Comparison of ENCODE assay signal across 23 cellular contexts in the genomic region with DNA sequence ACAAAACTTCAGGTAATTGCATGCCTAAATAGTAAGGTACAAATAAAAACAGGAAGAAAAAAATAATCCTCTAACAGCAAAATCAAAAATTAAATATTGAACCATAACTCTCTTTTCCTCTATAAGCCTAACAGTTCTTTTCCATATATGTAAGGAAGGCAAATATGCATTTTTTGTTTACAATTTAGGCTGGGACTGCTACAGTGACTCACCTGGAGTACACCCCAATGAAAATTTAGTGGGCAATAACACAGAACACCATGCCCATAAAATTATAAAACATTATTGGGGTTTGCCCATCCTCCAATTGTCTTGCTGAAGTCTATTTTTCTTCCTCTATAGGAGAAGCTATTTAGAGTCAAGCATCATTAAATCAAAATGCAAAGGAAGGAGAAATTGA.
DNase-seq lines count a peak whose midpoint lies in the region; ATAC-seq and TF ChIP-seq lines count a peak whose summit lies in the region.
"Had no signal": no experiment of that assay in that cellular context is flagged by ENCODE, and none has a peak within 500 bp of the region (broad histone marks: within the 10 kb centered on the region; RNA-seq: fewer than 3 reads in every experiment).

No MANE protein-coding gene starts in this region.

- H3K9me1 ChIP-seq in IMR-90 (ENCODE audit: insufficient read depth, low read length) = 0 out of 2 replicates have a peak, but pooled peaks cover 4% of the 10 kb centered on the region

- no peak overlapping the region for H3K27ac ChIP-seq in IMR-90 (ENCODE audit: insufficient read depth, low read length)
- peak overlapping the region; percentile 43 for H3K27ac ChIP-seq in suprapubic skin
- H3K27ac ChIP-seq: GM23248, RWPE1 had no signal

- BruUV-seq in IMR-90 (replicated peaks; lab: Mats Ljungman, UMichigan) = no TSS peak

- H2BK120ac ChIP-seq in IMR-90 (ENCODE audit: low read depth, low read length) = peak overlapping the region; percentile 4; the same call in 1 of the 2 replicates

- no peaks in the 10 kb centered on the region for H3K9me3 ChIP-seq in IMR-90 (ENCODE audit: control insufficient read depth, insufficient read depth, low read length)
- no peaks in the 10 kb centered on the region for H3K9me3 ChIP-seq in mucosa of descending colon
- H3K9me3 ChIP-seq in suprapubic skin = no peaks in the 10 kb centered on the region

- peak overlapping the region; percentile 90; the same call in 1 of the 3 replicates for H2BK15ac ChIP-seq in IMR-90 (ENCODE audit: low read depth, low read length)

- TF ChIP-seq RAD21 in IMR-90 (IDR thresholded peaks at IDR 0.05; ENCODE audit: low read length) = no peak

- H4K5ac ChIP-seq in IMR-90 (ENCODE audit: low read depth, low read length) = no peak overlapping the region

- no peak overlapping the region for H3K4me2 ChIP-seq in IMR-90 (ENCODE audit: low read depth, low read length)

- no peak for TF ChIP-seq POLR2A in IMR-90 (IDR thresholded peaks at IDR 0.05; ENCODE audit: low read depth, low read length)
- no peak for TF ChIP-seq POLR2A in suprapubic skin (IDR thresholded peaks at IDR 0.05)

- H3K27me3 Mint-ChIP-seq in chondrocyte (ENCODE audit: low read depth) = no peaks in the 10 kb centered on the region
- H3K27me3 Mint-ChIP-seq: CD4-positive, alpha-beta memory T cell had no signal

- peaks cover 46% of the 10 kb centered on the region for H3K4me1 Mint-ChIP-seq in chondrocyte (ENCODE audit: low read depth)
- H3K4me1 Mint-ChIP-seq: CD4-positive, alpha-beta memory T cell had no signal

- in situ Hi-C loops in IMR-90 (cut with MboI; ENCODE audit: low sequenced_read_pairs) = loop anchor here (25.0 kb wide), 3 partner anchors 524 to 1524 kb away; a partner anchor contains a TSS

- H4K20me1 ChIP-seq in IMR-90 (ENCODE audit: insufficient read depth, low read length) = no peaks in the 10 kb centered on the region

- H3K4ac ChIP-seq in IMR-90 (ENCODE audit: low read depth, low read length) = no peak overlapping the region

- intact Hi-C loops in IMR-90 (cut with micrococcal nuclease) (no loop called here), mucosa of descending colon (cut with DNase I, micrococcal nuclease) (no loop called here)

- no peaks in the 10 kb centered on the region for H3K27me3 ChIP-seq in IMR-90 (ENCODE audit: control insufficient read depth, insufficient read depth, low read length)
- H3K27me3 ChIP-seq in suprapubic skin = no peaks in the 10 kb centered on the region

- TF ChIP-seq EP300 in suprapubic skin (IDR thresholded peaks at IDR 0.05) = no peak

- no peak overlapping the region for H2BK20ac ChIP-seq in IMR-90 (ENCODE audit: low read depth, low read length)

- H3K36me3 ChIP-seq in IMR-90 (ENCODE audit: control insufficient read depth, insufficient read depth, low read length) = no peaks in the 10 kb centered on the region
- no peaks in the 10 kb centered on the region for H3K36me3 ChIP-seq in mucosa of descending colon (ENCODE audit: low read depth)
- H3K36me3 ChIP-seq in suprapubic skin = no peaks in the 10 kb centered on the region

- H3K9ac ChIP-seq in IMR-90 (ENCODE audit: low read depth, low read length) = no peak overlapping the region
- H3K9ac ChIP-seq: GM23248 had no signal

- H3K27ac Mint-ChIP-seq in chondrocyte (ENCODE audit: unreplicated experiment) = peak overlapping the region; percentile 25
- H3K27ac Mint-ChIP-seq: CD4-positive, alpha-beta memory T cell had no signal

- ATAC-seq in IMR-90 (ENCODE audit: low read depth) = no peak
- peak; percentile 58 for ATAC-seq in mucosa of descending colon
- no peak for ATAC-seq in GM21528 (IDR thresholded peaks at IDR 0.05; ENCODE audit: low FRiP score, unreplicated experiment)
- ATAC-seq: Panc1 had no signal

- no peaks in the 10 kb centered on the region for H3K9me3 Mint-ChIP-seq in chondrocyte (ENCODE audit: low read depth)

- H3K4me3 ChIP-seq in IMR-90 (ENCODE audit: insufficient read depth, low read depth, low read length) = no peak overlapping the region
- no peak overlapping the region for H3K4me3 ChIP-seq in mucosa of descending colon
- no peak overlapping the region for H3K4me3 ChIP-seq in suprapubic skin
- H3K4me3 ChIP-seq: GM23248 had no signal

- no peak overlapping the region for H2AK9ac ChIP-seq in IMR-90 (replicated peaks; ENCODE audit: low read depth, low read length, poor library complexity)

- no peak overlapping the region for H2AK5ac ChIP-seq in IMR-90 (ENCODE audit: low read depth, low read length)

- CTCF ChIA-PET in IMR-90 (lab: Yijun Ruan, JAX) = no interaction called here

- peaks cover 0 to 3% of the 10 kb centered on the region in 2 experiments; a peak in 1 of 4 replicates for H3K79me1 ChIP-seq in IMR-90 (ENCODE audit: low read depth in 1 of 2, low read length in 2 of 2)

- H4K91ac ChIP-seq in IMR-90 (ENCODE audit: insufficient read depth, low read depth, low read length) = no peak overlapping the region; the same call in 1 of the 2 replicates

- H2BK5ac ChIP-seq in IMR-90 (ENCODE audit: low read depth, low read length, poor library complexity, severe bottlenecking) = no peak overlapping the region

- 0 out of 4 replicates have a peak overlapping the region, but pooled peaks of 1 of the 2 experiments have one; percentile 26 for H4K8ac ChIP-seq in IMR-90 (ENCODE audit: low read depth in 2 of 2, low read length in 2 of 2)

- H3K4me1 ChIP-seq in IMR-90 (ENCODE audit: control insufficient read depth, insufficient read depth, low read length) = peaks cover 10% of the 10 kb centered on the region
- peaks cover 20% of the 10 kb centered on the region for H3K4me1 ChIP-seq in mucosa of descending colon (ENCODE audit: low read depth)
- peaks cover 52% of the 10 kb centered on the region for H3K4me1 ChIP-seq in suprapubic skin

- no peak overlapping the region for H3K56ac ChIP-seq in IMR-90 (ENCODE audit: extremely low read depth, insufficient read depth, low read length)

- TF ChIP-seq CTCF in IMR-90 (conservative IDR thresholded peaks at IDR 0.05; ENCODE audit: low read depth, low read length) (no peak), chondrocyte (IDR thresholded peaks at IDR 0.05) (no peak), mucosa of descending colon (IDR thresholded peaks at IDR 0.05) (no peak), suprapubic skin (IDR thresholded peaks at IDR 0.05) (no peak)

- H3K14ac ChIP-seq in IMR-90 (replicated peaks; ENCODE audit: low read depth, low read length) = no peak overlapping the region; the same call in 1 of the 2 replicates

- H2AFZ ChIP-seq in IMR-90 (replicated peaks; ENCODE audit: low read length, poor library complexity) = no peak overlapping the region
- H2AFZ ChIP-seq: GM23248 had no signal

- H3K18ac ChIP-seq in IMR-90 (ENCODE audit: low read depth, low read length) = peak overlapping the region; percentile 50; the same call in 1 of the 2 replicates

- H3K4me3 Mint-ChIP-seq in chondrocyte (ENCODE audit: unreplicated experiment) = no peak overlapping the region
- H3K4me3 Mint-ChIP-seq: CD4-positive, alpha-beta memory T cell had no signal

- no peaks in the 10 kb centered on the region for H3K36me3 Mint-ChIP-seq in chondrocyte (ENCODE audit: low read depth)
- H3K36me3 Mint-ChIP-seq: CD4-positive, alpha-beta memory T cell had no signal

- DNase-seq in IMR-90 = no peak
- DNase-seq in chondrocyte (ENCODE audit: low spot score) = no peak
- DNase-seq in mucosa of descending colon = no peak
- no peak for DNase-seq in suprapubic skin (ENCODE audit: low spot score in 2 of 2)
- DNase-seq in ecto neural progenitor cell (ENCODE audit: low spot score) = no peak
- DNase-seq in SW 1271 (lab: John Stamatoyannopoulos, UW) = no peak
- DNase-seq in activated CD4-positive, alpha-beta T cell treated with anti-CD3 and anti-CD28 coated beads for 1 hour = no peak
- DNase-seq: C1 segment of cervical spinal cord; CD4-positive, alpha-beta memory T cell; COR-L47; DMS 273 treated with DMSO at 0.1 percent for 48 hours; GF-D8; GM23248; H7; KG1; MM.1S; NCI-H446; NCI-H82; NK-92 treated with Interleukin-12 subunit alpha and Interleukin-12 subunit beta, amount 100 ng/mL, for 24 hours; SHP77 had no signal

- POLR2A ChIA-PET in IMR-90 (lab: Charles Lee; ENCODE audit: unreplicated experiment) = no interaction called here

- dilution Hi-C loops in IMR-90 (cut with HindIII; ENCODE audit: low sequenced_read_pairs, unreplicated experiment) = no loop called here

- H3K23ac ChIP-seq in IMR-90 (ENCODE audit: low read depth, low read length) = no peak overlapping the region

TF ChIP-seq in IMR-90, 13 proteins besides CTCF, POLR2A, EP300 and RAD21:
- TF ChIP-seq RFX5 (IDR thresholded peaks at IDR 0.05; ENCODE audit: low read depth, low read length) (no peak), CEBPB (IDR thresholded peaks at IDR 0.05; ENCODE audit: low read depth, low read length) (no peak)
